Comparison of ENCODE assay signal across 9 cellular contexts in genomic region chr14:88613552-88614010, GRCh38. TPM values are rescaled to one million over a fixed set of nuclear protein-coding genes. Genes with fewer than 3 reads are reported as not detected.
DNase-seq lines count a peak whose midpoint lies in the region; ATAC-seq and TF ChIP-seq lines count a peak whose summit lies in the region.
"Had no signal": no experiment of that assay in that cellular context is flagged by ENCODE, and none has a peak within 500 bp of the region (broad histone marks: within the 10 kb centered on the region; RNA-seq: fewer than 3 reads in every experiment).

No MANE protein-coding gene starts in this region.

- H3K4me3 ChIP-seq in NB4 (ENCODE audit: low read depth, low read length) (no peak overlapping the region), skeletal muscle satellite cell (ENCODE audit: low read length) (peak overlapping the region; percentile 33), gastroesophageal sphincter (no peak overlapping the region)

- 45 to 85% methylated on average over 4 to 5 of the region's 5 CpGs for WGBS in gastroesophageal sphincter (ENCODE audit: low coverage in 1 of 2), 2 donors

- H3K9me3 ChIP-seq in skeletal muscle satellite cell (replicated peaks; ENCODE audit: low read length) (no peaks in the 10 kb centered on the region), gastroesophageal sphincter (no peaks in the 10 kb centered on the region)

- H3K4me3 Mint-ChIP-seq in effector memory CD8-positive, alpha-beta T cell = no peak overlapping the region
- no peak overlapping the region for H3K4me3 Mint-ChIP-seq in T-helper 2 cell treated with Interferon-gamma antibody and Interleukin-4, amounts not matched to agents 5 μg/mL and 100 μg/mL, for 36 hours

- H3K36me3 Mint-ChIP-seq in effector memory CD8-positive, alpha-beta T cell (ENCODE audit: insufficient read depth) = peaks cover 42% of the 10 kb centered on the region
- H3K36me3 Mint-ChIP-seq in T-helper 2 cell treated with Interferon-gamma antibody and Interleukin-4, amounts not matched to agents 5 μg/mL and 100 μg/mL, for 36 hours (ENCODE audit: low read depth) = peaks cover 41% of the 10 kb centered on the region

- TF ChIP-seq POLR2A in NB4 (IDR thresholded peaks at IDR 0.05; ENCODE audit: extremely low read depth, insufficient read length) (no peak), gastroesophageal sphincter (IDR thresholded peaks at IDR 0.05) (no peak)

- H3K4me1 Mint-ChIP-seq in effector memory CD8-positive, alpha-beta T cell (ENCODE audit: low read depth in 2 of 2) = peaks cover 5 to 11% of the 10 kb centered on the region in 2 donors
- peaks cover 9% of the 10 kb centered on the region for H3K4me1 Mint-ChIP-seq in T-helper 2 cell treated with Interferon-gamma antibody and Interleukin-4, amounts not matched to agents 5 μg/mL and 100 μg/mL, for 36 hours (ENCODE audit: low read depth)

- H3K9me3 Mint-ChIP-seq in effector memory CD8-positive, alpha-beta T cell = no peaks in the 10 kb centered on the region
- no peaks in the 10 kb centered on the region for H3K9me3 Mint-ChIP-seq in T-helper 2 cell treated with Interferon-gamma antibody and Interleukin-4, amounts not matched to agents 5 μg/mL and 100 μg/mL, for 36 hours

- H3K36me3 ChIP-seq in skeletal muscle satellite cell (ENCODE audit: insufficient read depth, low read length) (peaks cover 52% of the 10 kb centered on the region), gastroesophageal sphincter (peaks cover 7 to 77% of the 10 kb centered on the region in 2 donors)

- peak; percentile 23 for ATAC-seq in GM19468 (IDR thresholded peaks at IDR 0.05; ENCODE audit: extremely low read depth, unreplicated experiment)
- peak; percentile 17 for ATAC-seq in effector memory CD8-positive, alpha-beta T cell (replicated peaks)
- no peak for ATAC-seq in GM21360 (IDR thresholded peaks at IDR 0.05; ENCODE audit: unreplicated experiment)
- ATAC-seq in gastroesophageal sphincter = no peak

- H3K27ac Mint-ChIP-seq in effector memory CD8-positive, alpha-beta T cell = no peak overlapping the region
- no peak overlapping the region for H3K27ac Mint-ChIP-seq in T-helper 2 cell treated with Interferon-gamma antibody and Interleukin-4, amounts not matched to agents 5 μg/mL and 100 μg/mL, for 36 hours

- TF ChIP-seq CTCF in NB4 (IDR thresholded peaks at IDR 0.05; ENCODE audit: low read depth, low read length) (no peak), gastroesophageal sphincter (IDR thresholded peaks at IDR 0.05) (no peak)

- H3K27me3 Mint-ChIP-seq in effector memory CD8-positive, alpha-beta T cell = no peaks in the 10 kb centered on the region
- no peaks in the 10 kb centered on the region for H3K27me3 Mint-ChIP-seq in T-helper 2 cell treated with Interferon-gamma antibody and Interleukin-4, amounts not matched to agents 5 μg/mL and 100 μg/mL, for 36 hours (ENCODE audit: low read depth)

- H3K27ac ChIP-seq in gastroesophageal sphincter = no peak overlapping the region

- no peak for TF ChIP-seq EP300 in gastroesophageal sphincter (IDR thresholded peaks at IDR 0.05)

- peak overlapping the region; percentile 66 for H3K9ac ChIP-seq in skeletal muscle satellite cell (ENCODE audit: low read depth, low read length)

- H3K4me2 ChIP-seq in skeletal muscle satellite cell (ENCODE audit: low read length) = peak overlapping the region; percentile 67

- H3K4me1 ChIP-seq in skeletal muscle satellite cell (ENCODE audit: control insufficient read depth, insufficient read depth, low read length) = peaks cover 41% of the 10 kb centered on the region
- H3K4me1 ChIP-seq in gastroesophageal sphincter = peaks cover 0 to 29% (median 8%) of the 10 kb centered on the region in 3 donors

- DNase-seq in NB4 (ENCODE audit: low read depth) = peak; percentile 60
- DNase-seq in effector memory CD8-positive, alpha-beta T cell = no peak
- no peak for DNase-seq in T-helper 2 cell treated with Interferon-gamma antibody and Interleukin-4, amounts not matched to agents 5 μg/mL and 100 μg/mL, for 36 hours (ENCODE audit: low spot score)
- DNase-seq: hippocampal formation had no signal

- H3K27me3 ChIP-seq in skeletal muscle satellite cell (ENCODE audit: control insufficient read depth, insufficient read depth, low read length) (no peaks in the 10 kb centered on the region), gastroesophageal sphincter (no peaks in the 10 kb centered on the region)

RNA-seq across cellular contexts. Expression of gene ZC3H14, which starts 50.7 kb away (rescaled TPM):
- 45.7 and 46.1 TPM in 2 replicates for total RNA-seq in skeletal muscle satellite cell (2012; rRNA removed)
- 10 to 100 TPM; 59.1 to 84.5 (median 72.3) TPM for total RNA-seq in gastroesophageal sphincter

RNA-seq across cellular contexts. Expression of gene PTPN21, which starts 58.8 kb away (rescaled TPM):
- total RNA-seq in skeletal muscle satellite cell (2012; rRNA removed) = 6.6 and 8.1 TPM in 2 replicates
- 10 to 100 TPM; 24.4 to 51.8 (median 32.2) TPM for total RNA-seq in gastroesophageal sphincter
- total RNA-seq: T-helper 1 cell treated with Interleukin-12 subunit alpha and Interleukin-12 subunit beta and Interleukin-4 antibody, amounts not matched to agents 30 ng/mL and 1 ng/mL, for 36 hours had no signal

Comparison
In these comparisons a context has a peak if more than half of its experiments do, and no peak if none do; other contexts are left out.
1. ATAC-seq: peak in GM19468 (single experiment) and effector memory CD8-positive, alpha-beta T cell (single experiment); none in GM21360 (single experiment) and gastroesophageal sphincter (single experiment).